ENCODE assay signal across 14 cellular contexts in genomic region chr7:96685755-96686154, GRCh38.
DNase-seq lines count a peak whose midpoint lies in the region; ATAC-seq and TF ChIP-seq lines count a peak whose summit lies in the region.
"Had no signal": no experiment of that assay in that cellular context is flagged by ENCODE, and none has a peak within 500 bp of the region (broad histone marks: within the 10 kb centered on the region; RNA-seq: fewer than 3 reads in every experiment).

No MANE protein-coding gene starts in this region.

- TF ChIP-seq CTCF in GM12865 (IDR thresholded peaks at IDR 0.05; ENCODE audit: insufficient read depth, low read depth, low read length, missing control alignments): no peak

- DNase-seq in GM12865 (ENCODE audit: low read depth): peak; percentile 33
- no peak for DNase-seq in stimulated activated CD4-positive, alpha-beta T cell treated with anti-CD3 and anti-CD28 coated beads, Interleukin-15, amount 100 ng/mL, for 24 hours
- DNase-seq in NCI-H748 treated with DMSO at 0.1 percent for 48 hours (lab: John Stamatoyannopoulos, UW): no peak
- DNase-seq in SHP77 treated with DMSO at 0.1 percent for 48 hours (lab: John Stamatoyannopoulos, UW): no peak
- DNase-seq in central memory CD4-positive, alpha-beta T cell: no peak
- DNase-seq: activated naive CD4-positive, alpha-beta T cell; cortex of kidney; foreskin fibroblast; NCI-H1694 treated with DMSO at 0.1 percent for 48 hours; stimulated activated CD4-positive, alpha-beta T cell treated with anti-CD3 and anti-CD28 coated beads, Interleukin-4, amount 100 ng/mL, for 4 hours had no signal

- no peak overlapping the region for H3K4me3 ChIP-seq in GM12865 (ENCODE audit: low read depth, low read length)
- H3K4me3 ChIP-seq: thoracic aorta had no signal

- ATAC-seq in GM19372 (IDR thresholded peaks at IDR 0.05; ENCODE audit: low read depth, unreplicated experiment) (peak; percentile 68), HG02840 (IDR thresholded peaks at IDR 0.05; ENCODE audit: low FRiP score, unreplicated experiment) (peak; percentile 74), HG03521 (IDR thresholded peaks at IDR 0.05; ENCODE audit: unreplicated experiment) (peak; percentile 57)
